12 cellular contexts compared by ENCODE assay signal in the genomic region with DNA sequence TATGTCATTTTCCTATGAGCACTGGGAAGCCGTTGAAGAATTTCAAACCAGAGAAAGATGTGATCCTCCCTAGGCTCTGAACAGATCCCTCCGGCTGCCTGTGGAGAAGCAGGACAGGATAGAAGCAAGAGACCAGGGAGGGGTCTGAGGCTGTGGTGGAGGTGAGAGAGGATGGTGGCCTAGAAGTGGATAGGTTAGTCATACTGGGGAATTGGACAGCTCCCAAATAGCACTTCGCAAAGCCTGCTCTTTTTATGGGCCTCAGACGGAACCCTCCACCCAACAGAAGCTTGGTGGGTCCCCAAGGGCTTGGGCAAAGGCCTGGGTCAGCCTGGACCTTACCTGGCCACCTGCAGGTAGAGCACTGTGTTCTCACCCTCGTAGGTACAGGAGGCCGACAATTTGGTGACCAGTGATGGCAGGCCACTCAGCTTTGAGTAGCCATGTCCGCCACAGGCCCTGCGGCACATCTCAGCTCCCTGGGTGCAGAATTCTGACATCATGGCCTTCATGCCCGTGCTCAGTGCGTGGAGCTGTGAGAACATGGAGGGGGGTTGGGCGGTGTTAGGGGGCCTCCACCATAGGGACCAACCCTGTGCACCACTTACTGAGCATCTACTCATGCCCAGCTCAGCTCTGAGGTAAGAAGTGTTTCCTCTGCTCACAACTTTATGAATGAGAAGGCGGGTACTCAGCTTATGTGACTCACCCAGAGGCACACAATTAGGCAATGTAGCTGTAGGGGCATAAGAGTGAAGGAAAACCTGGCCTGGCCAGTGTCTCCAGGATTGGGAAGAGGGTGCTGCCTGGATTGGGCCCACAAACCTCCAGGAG. TPM values are rescaled to one million over a fixed set of nuclear protein-coding genes. Genes with fewer than 3 reads are reported as not detected.
DNase-seq lines count a peak whose midpoint lies in the region; ATAC-seq and TF ChIP-seq lines count a peak whose summit lies in the region.
"Had no signal": no experiment of that assay in that cellular context is flagged by ENCODE, and none has a peak within 500 bp of the region (broad histone marks: within the 10 kb centered on the region; RNA-seq: fewer than 3 reads in every experiment).

No MANE protein-coding gene starts in this region.

- no peaks in the 10 kb centered on the region for H3K27me3 Mint-ChIP-seq in activated CD4-positive, alpha-beta T cell treated with anti-CD3 and anti-CD28 coated beads for 36 hours
- H3K27me3 Mint-ChIP-seq in stimulated activated memory B cell treated with anti-CD40 and anti-IgM and Interleukin-4, amounts not matched to agents 10 μg/mL and 1 μg/mL and 100 μg/mL, for 72 hours = no peaks in the 10 kb centered on the region

- no peaks in the 10 kb centered on the region for H3K36me3 Mint-ChIP-seq in activated CD4-positive, alpha-beta T cell treated with anti-CD3 and anti-CD28 coated beads for 36 hours (ENCODE audit: low read depth)
- no peaks in the 10 kb centered on the region for H3K36me3 Mint-ChIP-seq in stimulated activated effector memory CD8-positive, alpha-beta T cell treated with anti-CD3 and anti-CD28 coated beads, Interleukin-12 subunit alpha, Interleukin-12 subunit beta, amount 100 ng/mL, for 72 hours
- no peaks in the 10 kb centered on the region for H3K36me3 Mint-ChIP-seq in stimulated activated memory B cell treated with anti-CD40 and anti-IgM and Interleukin-4, amounts not matched to agents 10 μg/mL and 1 μg/mL and 100 μg/mL, for 72 hours

- no peak for TF ChIP-seq CTCF in fibroblast of pulmonary artery (IDR thresholded peaks at IDR 0.05; ENCODE audit: low read length, missing control alignments)

- H3K4me3 ChIP-seq in fibroblast of pulmonary artery (replicated peaks; ENCODE audit: low read depth, low read length) = no peak overlapping the region
- H3K4me3 ChIP-seq: Peyer's patch, vagina had no signal

- intact Hi-C loops in activated CD4-positive, alpha-beta T cell treated with anti-CD3 and anti-CD28 coated beads for 36 hours (cut with DNase I, micrococcal nuclease) = no loop called here

- CTCF ChIA-PET in activated CD4-positive, alpha-beta T cell treated with anti-CD3 and anti-CD28 coated beads for 36 hours (lab: Charles Lee) = no interaction called here

- H3K4me1 Mint-ChIP-seq in activated CD4-positive, alpha-beta T cell treated with anti-CD3 and anti-CD28 coated beads for 36 hours = no peaks in the 10 kb centered on the region
- H3K4me1 Mint-ChIP-seq in stimulated activated effector memory CD8-positive, alpha-beta T cell treated with anti-CD3 and anti-CD28 coated beads, Interleukin-12 subunit alpha, Interleukin-12 subunit beta, amount 100 ng/mL, for 72 hours = no peaks in the 10 kb centered on the region
- H3K4me1 Mint-ChIP-seq in stimulated activated memory B cell treated with anti-CD40 and anti-IgM and Interleukin-4, amounts not matched to agents 10 μg/mL and 1 μg/mL and 100 μg/mL, for 72 hours = no peaks in the 10 kb centered on the region

- no peak for DNase-seq in activated CD4-positive, alpha-beta T cell treated with anti-CD3 and anti-CD28 coated beads for 36 hours
- DNase-seq in activated CD4-positive, alpha-beta T cell treated with anti-CD3 and anti-CD28 coated beads, Interleukin-2, amount 50 U/mL, for 48 hours = no peak
- DNase-seq in SIG-M5 treated with dmso at 0.1 percent for 504 hours (lab: John Stamatoyannopoulos, UW; ENCODE audit: unreplicated experiment) (peak; percentile 91), fibroblast of pulmonary artery (ENCODE audit: low read depth) (peak; percentile 96), NCI-H1092 treated with DMSO at 0.1 percent for 48 hours (lab: John Stamatoyannopoulos, UW) (no peak)
- peak in 1 of 2 donors; percentile 46 for DNase-seq in stimulated activated effector memory CD8-positive, alpha-beta T cell treated with anti-CD3 and anti-CD28 coated beads, Interleukin-12 subunit alpha, Interleukin-12 subunit beta, amount 100 ng/mL, for 72 hours (ENCODE audit: low spot score in 2 of 2)
- DNase-seq: C1 segment of cervical spinal cord, H9, Peyer's patch had no signal

- peak; percentile 88 for ATAC-seq in activated CD4-positive, alpha-beta T cell treated with anti-CD3 and anti-CD28 coated beads for 36 hours
- ATAC-seq in stimulated activated effector memory CD8-positive, alpha-beta T cell treated with anti-CD3 and anti-CD28 coated beads, Interleukin-12 subunit alpha, Interleukin-12 subunit beta, amount 100 ng/mL, for 72 hours = peak; percentile 57
- ATAC-seq in GM21576 (IDR thresholded peaks at IDR 0.05; ENCODE audit: unreplicated experiment) = no peak
- no peak for ATAC-seq in stimulated activated memory B cell treated with anti-CD40 and anti-IgM and Interleukin-4, amounts not matched to agents 10 μg/mL and 1 μg/mL and 100 μg/mL, for 72 hours

- H3K9me3 Mint-ChIP-seq in activated CD4-positive, alpha-beta T cell treated with anti-CD3 and anti-CD28 coated beads for 36 hours (ENCODE audit: low read depth) = no peaks in the 10 kb centered on the region
- no peaks in the 10 kb centered on the region for H3K9me3 Mint-ChIP-seq in stimulated activated effector memory CD8-positive, alpha-beta T cell treated with anti-CD3 and anti-CD28 coated beads, Interleukin-12 subunit alpha, Interleukin-12 subunit beta, amount 100 ng/mL, for 72 hours
- no peaks in the 10 kb centered on the region for H3K9me3 Mint-ChIP-seq in stimulated activated memory B cell treated with anti-CD40 and anti-IgM and Interleukin-4, amounts not matched to agents 10 μg/mL and 1 μg/mL and 100 μg/mL, for 72 hours

- no peak overlapping the region for H3K4me3 Mint-ChIP-seq in activated CD4-positive, alpha-beta T cell treated with anti-CD3 and anti-CD28 coated beads for 36 hours
- H3K4me3 Mint-ChIP-seq in stimulated activated effector memory CD8-positive, alpha-beta T cell treated with anti-CD3 and anti-CD28 coated beads, Interleukin-12 subunit alpha, Interleukin-12 subunit beta, amount 100 ng/mL, for 72 hours = no peak overlapping the region
- no peak overlapping the region for H3K4me3 Mint-ChIP-seq in stimulated activated memory B cell treated with anti-CD40 and anti-IgM and Interleukin-4, amounts not matched to agents 10 μg/mL and 1 μg/mL and 100 μg/mL, for 72 hours
- H3K4me3 Mint-ChIP-seq: H9 had no signal

- POLR2A ChIA-PET in activated CD4-positive, alpha-beta T cell treated with anti-CD3 and anti-CD28 coated beads for 36 hours (lab: Charles Lee) = no interaction called here

- H3K27ac Mint-ChIP-seq in activated CD4-positive, alpha-beta T cell treated with anti-CD3 and anti-CD28 coated beads for 36 hours = no peak overlapping the region
- no peak overlapping the region for H3K27ac Mint-ChIP-seq in stimulated activated effector memory CD8-positive, alpha-beta T cell treated with anti-CD3 and anti-CD28 coated beads, Interleukin-12 subunit alpha, Interleukin-12 subunit beta, amount 100 ng/mL, for 72 hours
- H3K27ac Mint-ChIP-seq in stimulated activated memory B cell treated with anti-CD40 and anti-IgM and Interleukin-4, amounts not matched to agents 10 μg/mL and 1 μg/mL and 100 μg/mL, for 72 hours = no peak overlapping the region

RNA-seq across cellular contexts. Expression of gene ACOX2, which starts 10.6 kb away (rescaled TPM):
- not detected for total RNA-seq in activated CD4-positive, alpha-beta T cell treated with anti-CD3 and anti-CD28 coated beads for 36 hours

RNA-seq across cellular contexts. Expression of gene KCTD6, which starts 34.4 kb away (rescaled TPM):
- total RNA-seq in activated CD4-positive, alpha-beta T cell treated with anti-CD3 and anti-CD28 coated beads for 36 hours = 1 to 10 TPM; 7.1 to 7.9 TPM

RNA-seq across cellular contexts. Expression of gene FAM107A, which starts 50.9 kb away (rescaled TPM):
- not detected for total RNA-seq in activated CD4-positive, alpha-beta T cell treated with anti-CD3 and anti-CD28 coated beads for 36 hours

Comparison
In these comparisons a context has a peak if more than half of its experiments do, and no peak if none do; other contexts are left out.
1. ATAC-seq: peak in activated CD4-positive, alpha-beta T cell treated with anti-CD3 and anti-CD28 coated beads for 36 hours (single experiment) and stimulated activated effector memory CD8-positive, alpha-beta T cell treated with anti-CD3 and anti-CD28 coated beads, Interleukin-12 subunit alpha, Interleukin-12 subunit beta, amount 100 ng/mL, for 72 hours (single experiment); none in GM21576 (single experiment) and stimulated activated memory B cell treated with anti-CD40 and anti-IgM and Interleukin-4, amounts not matched to agents 10 μg/mL and 1 μg/mL and 100 μg/mL, for 72 hours (single experiment).
2. DNase-seq: peak in SIG-M5 treated with dmso at 0.1 percent for 504 hours (single experiment) and fibroblast of pulmonary artery (single experiment); none in activated CD4-positive, alpha-beta T cell treated with anti-CD3 and anti-CD28 coated beads for 36 hours (single experiment), activated CD4-positive, alpha-beta T cell treated with anti-CD3 and anti-CD28 coated beads, Interleukin-2, amount 50 U/mL, for 48 hours (0 of 2) and NCI-H1092 treated with DMSO at 0.1 percent for 48 hours (single experiment).